ENCODE assay signal across 1 cellular context in the genomic region with DNA sequence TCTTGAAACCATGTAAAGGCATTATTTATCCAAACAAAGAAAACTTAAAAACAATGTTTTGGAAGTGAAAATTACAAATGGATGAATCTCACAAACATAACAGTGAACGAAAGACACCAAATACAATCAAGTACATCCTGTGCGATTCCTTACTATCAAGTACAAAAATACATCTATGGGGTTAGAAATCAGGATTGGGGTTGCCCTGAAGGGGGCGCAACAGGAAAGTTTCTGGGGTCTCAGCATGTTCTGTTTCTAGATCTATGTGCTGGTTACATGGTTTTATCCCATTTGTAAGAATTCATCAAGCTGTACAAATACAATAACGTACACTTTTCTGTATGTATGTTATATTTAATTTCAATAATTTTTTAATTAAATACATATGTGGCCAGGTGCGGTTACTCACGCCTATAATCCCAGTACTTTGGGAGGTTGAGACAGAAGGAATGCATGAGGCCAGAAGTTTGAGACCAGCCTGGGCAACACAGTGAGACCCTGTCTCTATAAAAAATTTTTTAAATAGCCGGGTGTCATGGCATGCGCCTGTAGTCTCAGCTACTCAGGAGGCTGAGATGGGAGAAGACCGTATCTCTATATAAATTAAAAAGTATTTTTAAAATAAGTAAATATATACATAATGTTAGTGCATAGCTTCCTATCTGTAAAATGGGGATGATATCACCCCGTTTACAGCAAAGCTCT.
TF ChIP-seq lines count a peak whose summit lies in the region.

No MANE protein-coding gene starts in this region.

TF ChIP-seq in HCT116, 20 proteins besides CTCF, POLR2A, EP300 and RAD21 (continued from another document):
- TF ChIP-seq, protein P1, sequence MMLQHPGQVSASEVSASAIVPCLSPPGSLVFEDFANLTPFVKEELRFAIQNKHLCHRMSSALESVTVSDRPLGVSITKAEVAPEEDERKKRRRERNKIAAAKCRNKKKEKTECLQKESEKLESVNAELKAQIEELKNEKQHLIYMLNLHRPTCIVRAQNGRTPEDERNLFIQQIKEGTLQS (IDR thresholded peaks at IDR 0.05) = no peak
- TF ChIP-seq, protein P2, sequence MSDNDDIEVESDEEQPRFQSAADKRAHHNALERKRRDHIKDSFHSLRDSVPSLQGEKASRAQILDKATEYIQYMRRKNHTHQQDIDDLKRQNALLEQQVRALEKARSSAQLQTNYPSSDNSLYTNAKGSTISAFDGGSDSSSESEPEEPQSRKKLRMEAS (IDR thresholded peaks at IDR 0.05) = no peak
- TF ChIP-seq CEBPB (IDR thresholded peaks at IDR 0.05; ENCODE audit: low read depth) = no peak
- no peak for TF ChIP-seq ZFX (IDR thresholded peaks at IDR 0.05)
- TF ChIP-seq EZH2phosphoT487 (IDR thresholded peaks at IDR 0.05; ENCODE audit: borderline replicate concordance) = no peak
